In genomic region chr22:38494498-38494897, GRCh38 we compare ENCODE assay signal across 22 cellular contexts. TPM values are rescaled to one million over a fixed set of nuclear protein-coding genes. Genes with fewer than 3 reads are reported as not detected.
DNase-seq lines count a peak whose midpoint lies in the region; ATAC-seq and TF ChIP-seq lines count a peak whose summit lies in the region.
"Had no signal": no experiment of that assay in that cellular context is flagged by ENCODE, and none has a peak within 500 bp of the region (broad histone marks: within the 10 kb centered on the region; RNA-seq: fewer than 3 reads in every experiment).

No MANE protein-coding gene starts in this region.

- no peaks in the 10 kb centered on the region for H3K9me3 Mint-ChIP-seq in activated naive CD4-positive, alpha-beta T cell treated with anti-CD3 and anti-CD28 coated beads, Interleukin-2, amount 10 ng/mL, durations not matched to agents 7 days and 5 days
- no peaks in the 10 kb centered on the region for H3K9me3 Mint-ChIP-seq in HFFc6
- H3K9me3 Mint-ChIP-seq in naive thymus-derived CD8-positive, alpha-beta T cell: no peaks in the 10 kb centered on the region

- peak overlapping the region; percentile 54 for H3K27ac Mint-ChIP-seq in activated naive CD4-positive, alpha-beta T cell treated with anti-CD3 and anti-CD28 coated beads, Interleukin-2, amount 10 ng/mL, durations not matched to agents 7 days and 5 days
- no peak overlapping the region for H3K27ac Mint-ChIP-seq in HFFc6
- H3K27ac Mint-ChIP-seq in naive thymus-derived CD8-positive, alpha-beta T cell: peak overlapping the region in 8 of 10 donors; percentile 31 to 60 (median 46)

- DNase-seq in activated naive CD4-positive, alpha-beta T cell treated with anti-CD3 and anti-CD28 coated beads, Interleukin-2, amount 10 ng/mL, durations not matched to agents 7 days and 5 days: no peak
- DNase-seq in activated naive CD4-positive, alpha-beta T cell treated with anti-CD3 and anti-CD28 coated beads, Interleukin-2, amount 50 U/mL, for 16 hours: no peak
- DNase-seq in HFFc6 (peak; percentile 33), astrocyte of the hippocampus (ENCODE audit: low read depth, low spot score) (peak; percentile 59)
- DNase-seq in naive thymus-derived CD8-positive, alpha-beta T cell: no peak
- DNase-seq: activated CD4-positive, alpha-beta T cell treated with anti-CD3 and anti-CD28 coated beads, Interleukin-2, amount 50 U/mL, for 48 hours; aorta; colonic mucosa; DMS79 treated with DMSO at 0.1 percent for 48 hours; hypothalamus; kidney; mammary epithelial cell; NCI-H1092; NCI-H2081; NCI-H510A treated with DMSO at 0.1 percent for 48 hours; sigmoid colon; stimulated activated CD4-positive, alpha-beta T cell treated with anti-CD3 and anti-CD28 coated beads, Interleukin-2, amount 100 ng/mL, for 24 hours; stimulated activated naive CD4-positive, alpha-beta T cell treated with Interleukin-2 at 50 U/mL for 16 hours had no signal

- no peak for ATAC-seq in naive thymus-derived CD8-positive, alpha-beta T cell
- no peak for ATAC-seq in HG03108 (IDR thresholded peaks at IDR 0.05; ENCODE audit: unreplicated experiment)
- ATAC-seq in GM21423 (IDR thresholded peaks at IDR 0.05; ENCODE audit: unreplicated experiment): no peak
- ATAC-seq in GM21381 (IDR thresholded peaks at IDR 0.05; ENCODE audit: unreplicated experiment): no peak

- no peaks in the 10 kb centered on the region for H3K27me3 Mint-ChIP-seq in activated naive CD4-positive, alpha-beta T cell treated with anti-CD3 and anti-CD28 coated beads, Interleukin-2, amount 10 ng/mL, durations not matched to agents 7 days and 5 days
- no peaks in the 10 kb centered on the region for H3K27me3 Mint-ChIP-seq in HFFc6 (ENCODE audit: insufficient read depth)
- H3K27me3 Mint-ChIP-seq in naive thymus-derived CD8-positive, alpha-beta T cell: no peaks in the 10 kb centered on the region

- TF ChIP-seq CTCF in HFFc6 (IDR thresholded peaks at IDR 0.05): no peak

- H3K36me3 Mint-ChIP-seq in activated naive CD4-positive, alpha-beta T cell treated with anti-CD3 and anti-CD28 coated beads, Interleukin-2, amount 10 ng/mL, durations not matched to agents 7 days and 5 days: peaks cover 73% of the 10 kb centered on the region
- H3K36me3 Mint-ChIP-seq in HFFc6 (ENCODE audit: low read depth): peaks cover 66% of the 10 kb centered on the region
- H3K36me3 Mint-ChIP-seq in naive thymus-derived CD8-positive, alpha-beta T cell: peaks cover 8 to 96% (median 46%) of the 10 kb centered on the region in 3 donors

- H3K4me3 Mint-ChIP-seq in activated naive CD4-positive, alpha-beta T cell treated with anti-CD3 and anti-CD28 coated beads, Interleukin-2, amount 10 ng/mL, durations not matched to agents 7 days and 5 days: no peak overlapping the region
- H3K4me3 Mint-ChIP-seq in HFFc6: no peak overlapping the region
- peak overlapping the region in 1 of 10 donors; percentile 10 for H3K4me3 Mint-ChIP-seq in naive thymus-derived CD8-positive, alpha-beta T cell

- POLR2A ChIA-PET in naive thymus-derived CD8-positive, alpha-beta T cell (lab: Charles Lee): interaction anchor here (0.6 to 1.0 kb wide), 2 partner anchors 9 to 83 kb away, joined by 3 to 5 read pairs; no protein-coding TSS in a partner anchor

- CTCF ChIA-PET in activated naive CD4-positive, alpha-beta T cell treated with anti-CD3 and anti-CD28 coated beads, Interleukin-2, amount 10 ng/mL, durations not matched to agents 7 days and 5 days (lab: Charles Lee): interaction anchor here (1.0 kb wide), 1 partner anchor 76 kb away, joined by 3 read pairs; no protein-coding TSS in a partner anchor

- peaks cover 65% of the 10 kb centered on the region for H3K4me1 Mint-ChIP-seq in activated naive CD4-positive, alpha-beta T cell treated with anti-CD3 and anti-CD28 coated beads, Interleukin-2, amount 10 ng/mL, durations not matched to agents 7 days and 5 days
- H3K4me1 Mint-ChIP-seq in HFFc6 (ENCODE audit: low read depth): peaks cover 57% of the 10 kb centered on the region
- peaks cover 11 to 58% (median 41%) of the 10 kb centered on the region in 4 donors for H3K4me1 Mint-ChIP-seq in naive thymus-derived CD8-positive, alpha-beta T cell

RNA-seq across cellular contexts. Expression of gene DDX17, which starts 11.6 kb away (rescaled TPM):
- 100 to 1,000 TPM; 211 to 246 (median 220) TPM for total RNA-seq in HFFc6 (2021; fragmentation: NEBNext Ultra II Directional; extraction: Animal tissue kit (Norgen Biotek cat#: 25700))
- total RNA-seq in naive thymus-derived CD8-positive, alpha-beta T cell: 1,000 to 10,000 TPM; 1,031 to 1,044 TPM
- 10 to 100 TPM; 27.3 to 38.7 (median 28.2) TPM for polyA plus RNA-seq in naive thymus-derived CD8-positive, alpha-beta T cell

RNA-seq across cellular contexts. Expression of gene KDELR3, which starts 26.6 kb away (rescaled TPM):
- 100 to 1,000 TPM; 138 to 187 (median 172) TPM for total RNA-seq in HFFc6 (2021; fragmentation: NEBNext Ultra II Directional; extraction: Animal tissue kit (Norgen Biotek cat#: 25700))
- total RNA-seq in naive thymus-derived CD8-positive, alpha-beta T cell: not detected
- under 1 TPM in 2 of 3 donors, not detected in 1; 0.11 to 0.28 TPM for polyA plus RNA-seq in naive thymus-derived CD8-positive, alpha-beta T cell

RNA-seq across cellular contexts. Expression of gene KCNJ4, which starts 39.5 kb away (rescaled TPM):
- not detected for total RNA-seq in HFFc6 (2021; fragmentation: NEBNext Ultra II Directional; extraction: Animal tissue kit (Norgen Biotek cat#: 25700))
- total RNA-seq in naive thymus-derived CD8-positive, alpha-beta T cell: not detected
- polyA plus RNA-seq in naive thymus-derived CD8-positive, alpha-beta T cell: not detected
- total RNA-seq: aorta, colonic mucosa, LHCN-M2, mammary epithelial cell, sigmoid colon had no signal
- polyA plus RNA-seq: aorta had no signal

Comparison
In these comparisons a context has a peak if more than half of its experiments do, and no peak if none do; other contexts are left out.
1. DNase-seq: peak in HFFc6 (single experiment) and astrocyte of the hippocampus (single experiment); none in activated naive CD4-positive, alpha-beta T cell treated with anti-CD3 and anti-CD28 coated beads, Interleukin-2, amount 10 ng/mL, durations not matched to agents 7 days and 5 days (single experiment), activated naive CD4-positive, alpha-beta T cell treated with anti-CD3 and anti-CD28 coated beads, Interleukin-2, amount 50 U/mL, for 16 hours (single experiment) and naive thymus-derived CD8-positive, alpha-beta T cell (0 of 10).
2. RNA of gene DDX17, which starts 11.6 kb away (total RNA-seq): 1,031 to 1,044 TPM in naive thymus-derived CD8-positive, alpha-beta T cell; 211 to 246 TPM in HFFc6; every median in the first group is over 4 times any median in the second.
3. RNA of gene KDELR3, which starts 26.6 kb away (total RNA-seq): 138 to 187 TPM in HFFc6; not detected in naive thymus-derived CD8-positive, alpha-beta T cell; every median in the first group is over 100 times any median in the second.